In genomic region chr16:84618428-84619102, GRCh38 we compare ENCODE assay signal across 8 cellular contexts. TPM values are rescaled to one million over a fixed set of nuclear protein-coding genes. Genes with fewer than 3 reads are reported as not detected.
DNase-seq lines count a peak whose midpoint lies in the region; ATAC-seq and FAIRE-seq lines count a peak whose summit lies in the region.

No MANE protein-coding gene starts in this region.

- H3K9ac ChIP-seq in adipocyte (ENCODE audit: low read length) (peak overlapping the region; percentile 57), iPS-15b (ENCODE audit: low read depth, low read length) (no peak overlapping the region)

- no peak overlapping the region for H3K4me3 ChIP-seq in CD4-positive, alpha-beta memory T cell (ENCODE audit: low read length in 2 of 2)
- H3K4me3 ChIP-seq in adipocyte (ENCODE audit: low read length) (peak overlapping the region; percentile 1), iPS-15b (ENCODE audit: low read depth, low read length) (peak overlapping the region; percentile 3)

- H3K36me3 Mint-ChIP-seq in CD4-positive, alpha-beta memory T cell, result peaks cover 19 to 26% of the 10 kb centered on the region in 2 donors
- H3K36me3 Mint-ChIP-seq in stimulated activated memory B cell treated with anti-CD40 and anti-IgM and Interleukin-4, amounts not matched to agents 10 μg/mL and 1 μg/mL and 100 μg/mL, for 72 hours, result peaks cover 33% of the 10 kb centered on the region

- DNase-seq in CD4-positive, alpha-beta memory T cell, result no peak
- DNase-seq in HTR-8/SVneo (ENCODE audit: insufficient read length, low spot score) (peak; percentile 76), adipocyte (ENCODE audit: low read depth) (peak; percentile 90)

- peaks cover 0 to 1% (median 0%) of the 10 kb centered on the region in 8 donors for H3K9me3 Mint-ChIP-seq in CD4-positive, alpha-beta memory T cell
- no peaks in the 10 kb centered on the region for H3K9me3 Mint-ChIP-seq in stimulated activated memory B cell treated with anti-CD40 and anti-IgM and Interleukin-4, amounts not matched to agents 10 μg/mL and 1 μg/mL and 100 μg/mL, for 72 hours

- H3K27me3 ChIP-seq in CD4-positive, alpha-beta memory T cell (ENCODE audit: insufficient read depth, low read length), result no peaks in the 10 kb centered on the region
- H3K27me3 ChIP-seq in adipocyte (replicated peaks; ENCODE audit: control insufficient read depth, insufficient read depth, low read length), result no peaks in the 10 kb centered on the region
- H3K27me3 ChIP-seq in iPS-15b (ENCODE audit: control insufficient read depth, insufficient read depth, low read length), result peaks cover 2% of the 10 kb centered on the region

- no peak for ATAC-seq in stimulated activated memory B cell treated with anti-CD40 and anti-IgM and Interleukin-4, amounts not matched to agents 10 μg/mL and 1 μg/mL and 100 μg/mL, for 72 hours
- ATAC-seq in GM21576 (IDR thresholded peaks at IDR 0.05; ENCODE audit: unreplicated experiment) (no peak), HG03135 (IDR thresholded peaks at IDR 0.05; ENCODE audit: unreplicated experiment) (no peak), GM18520 (IDR thresholded peaks at IDR 0.05; ENCODE audit: unreplicated experiment) (no peak)

- H3K36me3 ChIP-seq in CD4-positive, alpha-beta memory T cell (ENCODE audit: insufficient read depth, low read length), result no peaks in the 10 kb centered on the region
- no peaks in the 10 kb centered on the region for H3K36me3 ChIP-seq in adipocyte (ENCODE audit: control insufficient read depth, insufficient read depth, low read length, severe bottlenecking)
- peaks cover 20% of the 10 kb centered on the region for H3K36me3 ChIP-seq in iPS-15b (ENCODE audit: control insufficient read depth, insufficient read depth, low read length)

- H3K27ac ChIP-seq in CD4-positive, alpha-beta memory T cell (ENCODE audit: low read depth, low read length), result no peak overlapping the region

- H3K4me3 Mint-ChIP-seq in CD4-positive, alpha-beta memory T cell, result peak overlapping the region; percentile 27 to 82 (median 64)
- peak overlapping the region; percentile 76 for H3K4me3 Mint-ChIP-seq in stimulated activated memory B cell treated with anti-CD40 and anti-IgM and Interleukin-4, amounts not matched to agents 10 μg/mL and 1 μg/mL and 100 μg/mL, for 72 hours

- peaks cover 30 to 47% (median 40%) of the 10 kb centered on the region in 4 donors for H3K4me1 Mint-ChIP-seq in CD4-positive, alpha-beta memory T cell
- peaks cover 70% of the 10 kb centered on the region for H3K4me1 Mint-ChIP-seq in stimulated activated memory B cell treated with anti-CD40 and anti-IgM and Interleukin-4, amounts not matched to agents 10 μg/mL and 1 μg/mL and 100 μg/mL, for 72 hours

- intact Hi-C loops in CD4-positive, alpha-beta memory T cell (cut with micrococcal nuclease), result loop anchor here (1.0 to 5.0 kb wide), 6 partner anchors 24 to 107 kb away; no protein-coding TSS in a partner anchor

- POLR2A ChIA-PET in CD4-positive, alpha-beta memory T cell (lab: Charles Lee; ENCODE audit: partially characterized antibody), result interaction anchor here (0.7 to 10.2 kb wide), 10 partner anchors 17 to 112 kb away, joined by 3 to 530 read pairs (median 24); partner anchors contain the start of genes KLHL36 and MEAK7

- H3K27me3 Mint-ChIP-seq in CD4-positive, alpha-beta memory T cell, result no peaks in the 10 kb centered on the region
- no peaks in the 10 kb centered on the region for H3K27me3 Mint-ChIP-seq in stimulated activated memory B cell treated with anti-CD40 and anti-IgM and Interleukin-4, amounts not matched to agents 10 μg/mL and 1 μg/mL and 100 μg/mL, for 72 hours

- peaks cover 33% of the 10 kb centered on the region for H3K4me1 ChIP-seq in CD4-positive, alpha-beta memory T cell (ENCODE audit: insufficient read depth, low read length)
- H3K4me1 ChIP-seq in adipocyte (ENCODE audit: control insufficient read depth, insufficient read depth, low read length), result peaks cover 46% of the 10 kb centered on the region
- H3K4me1 ChIP-seq in iPS-15b (ENCODE audit: control insufficient read depth, insufficient read depth, low read length), result peaks cover 22% of the 10 kb centered on the region

- peak; percentile 28 for FAIRE-seq in HTR-8/SVneo (lab: Jason Lieb, UNC)

- CTCF ChIA-PET in CD4-positive, alpha-beta memory T cell (lab: Charles Lee; ENCODE audit: partially characterized antibody), result interaction anchor here (0.6 to 15.2 kb wide), 4 partner anchors 13 to 109 kb away, joined by 3 to 358 read pairs (median 4); partner anchors contain the start of gene MEAK7

- H3K27ac Mint-ChIP-seq in CD4-positive, alpha-beta memory T cell, result peak overlapping the region in 6 of 7 donors; percentile 17 to 90 (median 57)
- peak overlapping the region; percentile 100 for H3K27ac Mint-ChIP-seq in stimulated activated memory B cell treated with anti-CD40 and anti-IgM and Interleukin-4, amounts not matched to agents 10 μg/mL and 1 μg/mL and 100 μg/mL, for 72 hours

- no peaks in the 10 kb centered on the region for H3K9me3 ChIP-seq in CD4-positive, alpha-beta memory T cell (ENCODE audit: control insufficient read depth in 1 of 2, low read length in 2 of 2)
- no peaks in the 10 kb centered on the region for H3K9me3 ChIP-seq in adipocyte (ENCODE audit: control insufficient read depth, low read length)
- no peaks in the 10 kb centered on the region for H3K9me3 ChIP-seq in iPS-15b (ENCODE audit: control insufficient read depth, insufficient read depth, low read length)

RNA-seq across cellular contexts. Expression of gene COTL1, which starts 0.7 kb away (rescaled TPM):
- total RNA-seq in CD4-positive, alpha-beta memory T cell, result 100 to 1,000 TPM; 181 to 186 TPM
- 100 to 1,000 TPM; 589 to 683 TPM for polyA plus RNA-seq in CD4-positive, alpha-beta memory T cell

RNA-seq across cellular contexts. Expression of gene KLHL36, which starts 29.7 kb away (rescaled TPM):
- 100 to 1,000 TPM; 131 to 149 TPM for total RNA-seq in CD4-positive, alpha-beta memory T cell
- 10 to 100 TPM; 28.2 to 43.0 TPM for polyA plus RNA-seq in CD4-positive, alpha-beta memory T cell

Comparison
In these comparisons a context has a peak if more than half of its experiments do, and no peak if none do; other contexts are left out.
1. DNase-seq: peak in HTR-8/SVneo (single experiment) and adipocyte (single experiment); none in CD4-positive, alpha-beta memory T cell (0 of 5).
2. H3K4me3 ChIP-seq: peak in adipocyte (single experiment) and iPS-15b (single experiment); none in CD4-positive, alpha-beta memory T cell (0 of 2).